31 cellular contexts compared by ENCODE assay signal in the genomic region with DNA sequence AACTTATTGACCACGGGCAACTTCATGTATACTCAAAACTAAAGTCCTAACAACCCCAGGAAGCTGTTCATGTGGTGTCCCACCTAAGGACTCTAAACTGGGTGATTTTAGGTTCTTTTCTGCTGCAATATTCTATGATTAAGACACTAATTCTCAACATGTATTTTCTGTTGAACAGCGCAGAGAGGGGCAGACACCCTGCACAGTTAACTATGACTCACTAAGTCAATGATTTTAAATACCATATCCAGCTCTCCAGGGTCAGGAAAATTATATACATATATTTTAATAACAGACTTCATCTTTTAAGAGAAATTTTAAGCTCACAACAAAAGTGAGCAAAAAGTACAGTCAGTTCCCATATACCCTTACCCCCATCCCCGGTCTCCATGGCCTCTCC.
DNase-seq lines count a peak whose midpoint lies in the region; ATAC-seq and TF ChIP-seq lines count a peak whose summit lies in the region.
"Had no signal": no experiment of that assay in that cellular context is flagged by ENCODE, and none has a peak within 500 bp of the region (broad histone marks: within the 10 kb centered on the region; RNA-seq: fewer than 3 reads in every experiment).

No MANE protein-coding gene starts in this region.

- no peak overlapping the region for H3K27ac ChIP-seq in GM23338 (ENCODE audit: low read depth)
- no peak overlapping the region for H3K27ac ChIP-seq in PC-3 (ENCODE audit: low read length)
- no peak overlapping the region for H3K27ac ChIP-seq in fibroblast of lung (ENCODE audit: insufficient read depth, low read length)
- no peak overlapping the region for H3K27ac ChIP-seq in upper lobe of left lung
- H3K27ac ChIP-seq: left ventricle myocardium inferior, neutrophil, right lobe of liver, RWPE1, SJSA1, tibial nerve had no signal

- no peaks in the 10 kb centered on the region for H3K9me3 Mint-ChIP-seq in GM23338
- H3K9me3 Mint-ChIP-seq in stimulated activated memory B cell treated with anti-CD40 and anti-IgM and Interleukin-4, amounts not matched to agents 10 μg/mL and 1 μg/mL and 100 μg/mL, for 72 hours: peaks cover 3% of the 10 kb centered on the region
- H3K9me3 Mint-ChIP-seq: activated CD4-positive, alpha-beta T cell treated with anti-CD3 and anti-CD28 coated beads, Interleukin-2, amount 10 ng/mL, durations not matched to agents 7 days and 5 days; activated T-cell treated with anti-CD3 and anti-CD28 coated beads, Interleukin-2, amount 50 U/mL, for 24 hours; effector memory CD8-positive, alpha-beta T cell; mesothelial cell of epicardium; naive thymus-derived CD4-positive, alpha-beta T cell had no signal

- POLR2A ChIA-PET in PC-3 (lab: Charles Lee; ENCODE audit: unreplicated experiment): no interaction called here

- peaks cover 59% of the 10 kb centered on the region for H3K4me1 Mint-ChIP-seq in GM23338
- H3K4me1 Mint-ChIP-seq in stimulated activated memory B cell treated with anti-CD40 and anti-IgM and Interleukin-4, amounts not matched to agents 10 μg/mL and 1 μg/mL and 100 μg/mL, for 72 hours: peaks cover 66% of the 10 kb centered on the region

- ATAC-seq in GM23338 (no peak), PC-3 (peak; percentile 86), GM18517 (IDR thresholded peaks at IDR 0.05; ENCODE audit: unreplicated experiment) (no peak), upper lobe of left lung (ENCODE audit: low FRiP score in 2 of 2) (no peak)
- no peak for ATAC-seq in stimulated activated memory B cell treated with anti-CD40 and anti-IgM and Interleukin-4, amounts not matched to agents 10 μg/mL and 1 μg/mL and 100 μg/mL, for 72 hours
- ATAC-seq: effector memory CD8-positive, alpha-beta T cell; naive thymus-derived CD4-positive, alpha-beta T cell; right lobe of liver had no signal

- 92 to 94% methylated on average over 3 of the region's 3 CpGs for WGBS in upper lobe of left lung, 2 donors

- H3K27me3 ChIP-seq in GM23338 (ENCODE audit: insufficient read depth) (no peaks in the 10 kb centered on the region), PC-3 (ENCODE audit: low read length) (no peaks in the 10 kb centered on the region), fibroblast of lung (ENCODE audit: control insufficient read depth, insufficient read depth, low read length) (no peaks in the 10 kb centered on the region), upper lobe of left lung (no peaks in the 10 kb centered on the region)
- H3K27me3 ChIP-seq: neutrophil, right lobe of liver, SJSA1, tibial nerve had no signal

- H3K9me3 ChIP-seq in PC-3 (ENCODE audit: low read length) (no peaks in the 10 kb centered on the region), fibroblast of lung (ENCODE audit: control insufficient read depth, insufficient read depth, low read depth, low read length) (no peaks in the 10 kb centered on the region), upper lobe of left lung (no peaks in the 10 kb centered on the region)
- H3K9me3 ChIP-seq: Caco-2, left ventricle myocardium inferior, neutrophil, right lobe of liver, SJSA1, tibial nerve had no signal

- H3K36me3 ChIP-seq in GM23338 (ENCODE audit: insufficient read depth) (peaks cover 4% of the 10 kb centered on the region; the same call in 1 of the 2 replicates), PC-3 (ENCODE audit: low read depth, low read length) (no peaks in the 10 kb centered on the region), fibroblast of lung (ENCODE audit: control insufficient read depth, insufficient read depth, low read length) (no peaks in the 10 kb centered on the region), upper lobe of left lung (no peaks in the 10 kb centered on the region)
- H3K36me3 ChIP-seq: left ventricle myocardium inferior, neutrophil, right lobe of liver, SJSA1 had no signal

- H3K4me3 ChIP-seq in GM23338 (no peak overlapping the region), PC-3 (ENCODE audit: low read length) (no peak overlapping the region), fibroblast of lung (replicated peaks in 1 of 4; ENCODE audit: control extremely low read depth in 1 of 4, insufficient read depth in 1 of 4, low read depth in 3 of 4, low read length in 4 of 4) (no peak overlapping the region), upper lobe of left lung (no peak overlapping the region)
- H3K4me3 ChIP-seq: left ventricle myocardium inferior, right lobe of liver, SJSA1, tibial nerve had no signal

- H2AFZ ChIP-seq in GM23338 (no peak overlapping the region), PC-3 (ENCODE audit: low read length) (no peak overlapping the region), fibroblast of lung (ENCODE audit: low read length) (no peak overlapping the region)

- H3K9me2 ChIP-seq in GM23338 (ENCODE audit: insufficient read depth): no peaks in the 10 kb centered on the region
- H3K9me2 ChIP-seq in PC-3 (replicated peaks; ENCODE audit: low read length): no peaks in the 10 kb centered on the region

- peaks cover 5% of the 10 kb centered on the region for H3K27me3 Mint-ChIP-seq in GM23338 (ENCODE audit: insufficient read depth, low read depth, poor library complexity)
- H3K27me3 Mint-ChIP-seq in stimulated activated memory B cell treated with anti-CD40 and anti-IgM and Interleukin-4, amounts not matched to agents 10 μg/mL and 1 μg/mL and 100 μg/mL, for 72 hours: no peaks in the 10 kb centered on the region
- H3K27me3 Mint-ChIP-seq: activated CD4-positive, alpha-beta T cell treated with anti-CD3 and anti-CD28 coated beads, Interleukin-2, amount 10 ng/mL, durations not matched to agents 7 days and 5 days; activated naive CD8-positive, alpha-beta T cell; activated T-cell treated with anti-CD3 and anti-CD28 coated beads, Interleukin-2, amount 50 U/mL, for 24 hours; effector memory CD8-positive, alpha-beta T cell; naive thymus-derived CD4-positive, alpha-beta T cell had no signal

- DNase-seq in GM23338 (ENCODE audit: low spot score) (no peak), PC-3 (peak; percentile 6), fibroblast of lung (ENCODE audit: low read depth in 2 of 2) (peak; percentile 37 to 53), upper lobe of left lung (no peak), medulla oblongata (ENCODE audit: extremely low spot score) (no peak)
- DNase-seq: activated CD4-positive, alpha-beta T cell treated with anti-CD3 and anti-CD28 coated beads, Interleukin-2, amount 10 ng/mL, durations not matched to agents 7 days and 5 days; activated effector memory CD4-positive, alpha-beta T cell treated with anti-CD3 and anti-CD28 coated beads, Interleukin-2, amount 50 U/mL, for 16 hours; activated T-cell treated with anti-CD3 and anti-CD28 coated beads, Interleukin-2, amount 50 U/mL, for 24 hours; anterior cingulate cortex; C1 segment of cervical spinal cord; Caco-2; effector memory CD8-positive, alpha-beta T cell; GDM1; islet precursor cell; left ventricle myocardium inferior; naive thymus-derived CD4-positive, alpha-beta T cell; NCI-H1436; NCI-H2081 treated with DMSO at 0.1 percent for 48 hours; NCI-H226; right lobe of liver; stimulated activated CD4-positive, alpha-beta T cell treated with anti-CD3 and anti-CD28 coated beads, Interleukin-12 subunit alpha, Interleukin-12 subunit beta, amount 100 ng/mL, for 4 hours; stimulated activated CD4-positive, alpha-beta T cell treated with anti-CD3 and anti-CD28 coated beads, Interleukin-4, amount 100 ng/mL, for 1 hour had no signal

- H3K36me3 Mint-ChIP-seq in GM23338 (ENCODE audit: low read depth): peaks cover 29% of the 10 kb centered on the region
- H3K36me3 Mint-ChIP-seq in stimulated activated memory B cell treated with anti-CD40 and anti-IgM and Interleukin-4, amounts not matched to agents 10 μg/mL and 1 μg/mL and 100 μg/mL, for 72 hours: peaks cover 44% of the 10 kb centered on the region

- H3K4me2 ChIP-seq in GM23338 (no peak overlapping the region), PC-3 (ENCODE audit: low read length) (no peak overlapping the region), fibroblast of lung (ENCODE audit: extremely low read depth, insufficient read depth, low read length) (no peak overlapping the region)

- H3K79me2 ChIP-seq in GM23338 (replicated peaks; ENCODE audit: insufficient read depth) (peaks cover 99% of the 10 kb centered on the region), PC-3 (ENCODE audit: low read length) (no peaks in the 10 kb centered on the region), fibroblast of lung (ENCODE audit: control insufficient read depth, insufficient read depth, low read length) (no peaks in the 10 kb centered on the region)

- BruUV-seq in PC-3 (replicated peaks; lab: Mats Ljungman, UMichigan): no TSS peak

- no peak overlapping the region for H3K4me3 Mint-ChIP-seq in GM23338
- H3K4me3 Mint-ChIP-seq in stimulated activated memory B cell treated with anti-CD40 and anti-IgM and Interleukin-4, amounts not matched to agents 10 μg/mL and 1 μg/mL and 100 μg/mL, for 72 hours: no peak overlapping the region
- H3K4me3 Mint-ChIP-seq: activated CD4-positive, alpha-beta T cell treated with anti-CD3 and anti-CD28 coated beads, Interleukin-2, amount 10 ng/mL, durations not matched to agents 7 days and 5 days; activated naive CD8-positive, alpha-beta T cell; activated T-cell treated with anti-CD3 and anti-CD28 coated beads, Interleukin-2, amount 50 U/mL, for 24 hours; effector memory CD8-positive, alpha-beta T cell; mesothelial cell of epicardium; naive thymus-derived CD4-positive, alpha-beta T cell had no signal

- TF ChIP-seq EP300 in upper lobe of left lung (IDR thresholded peaks at IDR 0.05): no peak

- H4K20me1 ChIP-seq in GM23338 (replicated peaks; ENCODE audit: insufficient read depth): peaks cover 23% of the 10 kb centered on the region
- H4K20me1 ChIP-seq in PC-3 (ENCODE audit: low read length): no peaks in the 10 kb centered on the region
- no peaks in the 10 kb centered on the region for H4K20me1 ChIP-seq in fibroblast of lung (ENCODE audit: control insufficient read depth, extremely low read depth, insufficient read depth, low read length)

- TF ChIP-seq CTCF in GM23338 (conservative IDR thresholded peaks at IDR 0.05; ENCODE audit: low read depth in 2 of 2): no peak
- no peak for TF ChIP-seq CTCF in PC-3 (conservative IDR thresholded peaks at IDR 0.05; ENCODE audit: low read depth, low read length)
- no peak for TF ChIP-seq CTCF in fibroblast of lung (conservative IDR thresholded peaks at IDR 0.05 in 1 of 2, IDR thresholded peaks at IDR 0.05 in 1 of 2; ENCODE audit: low read depth in 1 of 2, low read length in 2 of 2)
- TF ChIP-seq CTCF in upper lobe of left lung (IDR thresholded peaks at IDR 0.05): no peak

- peak overlapping the region; percentile 71 for H3K27ac Mint-ChIP-seq in GM23338
- peak overlapping the region; percentile 80 for H3K27ac Mint-ChIP-seq in stimulated activated memory B cell treated with anti-CD40 and anti-IgM and Interleukin-4, amounts not matched to agents 10 μg/mL and 1 μg/mL and 100 μg/mL, for 72 hours
- H3K27ac Mint-ChIP-seq: activated CD4-positive, alpha-beta T cell treated with anti-CD3 and anti-CD28 coated beads, Interleukin-2, amount 10 ng/mL, durations not matched to agents 7 days and 5 days; activated naive CD8-positive, alpha-beta T cell; activated T-cell treated with anti-CD3 and anti-CD28 coated beads, Interleukin-2, amount 50 U/mL, for 24 hours; effector memory CD8-positive, alpha-beta T cell; mesothelial cell of epicardium; naive thymus-derived CD4-positive, alpha-beta T cell; progenitor cell of endocrine pancreas had no signal

- intact Hi-C loops in PC-3 (cut with micrococcal nuclease): no loop called here

- no peak overlapping the region for H3K9ac ChIP-seq in PC-3 (ENCODE audit: low read length)
- no peak overlapping the region for H3K9ac ChIP-seq in fibroblast of lung (ENCODE audit: insufficient read depth, low read length)

- H3F3A ChIP-seq in GM23338 (replicated peaks; ENCODE audit: low read depth) (no peaks in the 10 kb centered on the region), PC-3 (ENCODE audit: low read length, unreplicated experiment) (no peaks in the 10 kb centered on the region)

- TF ChIP-seq POLR2A in upper lobe of left lung (IDR thresholded peaks at IDR 0.05): no peak

- H3K4me1 ChIP-seq in GM23338 (ENCODE audit: insufficient read depth) (peaks cover 28% of the 10 kb centered on the region), PC-3 (ENCODE audit: insufficient read depth, low read length) (peaks cover 22% of the 10 kb centered on the region), fibroblast of lung (ENCODE audit: control insufficient read depth, extremely low read depth, insufficient read depth, low read length) (peaks cover 10% of the 10 kb centered on the region), upper lobe of left lung (peaks cover 0 to 4% (median under 1%) of the 10 kb centered on the region in 4 donors)

- CTCF ChIA-PET in PC-3 (lab: Charles Lee): no interaction called here

Comparison
In these comparisons a context has a peak if more than half of its experiments do, and no peak if none do; other contexts are left out.
1. DNase-seq: peak in PC-3 (single experiment) and fibroblast of lung (2 of 2); none in GM23338 (single experiment), upper lobe of left lung (0 of 2) and medulla oblongata (single experiment).